In the genomic region with DNA sequence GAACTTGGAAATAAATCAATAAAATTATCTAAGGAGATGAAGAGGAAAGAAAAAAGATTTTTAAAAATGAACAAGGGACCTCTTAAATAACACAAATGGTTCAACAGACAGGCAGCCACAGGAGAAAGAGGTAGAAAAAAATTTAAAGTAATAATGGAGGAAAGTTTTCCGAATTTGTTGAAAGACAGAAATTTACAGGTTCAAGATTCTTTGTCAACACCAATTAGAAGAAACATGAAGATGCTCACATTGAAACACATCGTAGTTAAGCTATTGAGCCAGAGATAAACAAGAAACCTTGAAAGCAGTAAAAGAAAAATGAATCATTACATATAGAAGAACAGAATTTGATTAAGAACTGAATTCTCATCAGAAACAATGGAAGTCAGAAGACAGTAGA, we compare ENCODE assay signal across 22 cellular contexts.
DNase-seq lines count a peak whose midpoint lies in the region; ATAC-seq, FAIRE-seq and TF ChIP-seq lines count a peak whose summit lies in the region.
"Had no signal": no experiment of that assay in that cellular context is flagged by ENCODE, and none has a peak within 500 bp of the region (broad histone marks: within the 10 kb centered on the region; RNA-seq: fewer than 3 reads in every experiment).

No MANE protein-coding gene starts in this region.

- peak overlapping the region; percentile 14 for H3K27ac Mint-ChIP-seq in mesothelial cell of epicardium
- H3K27ac Mint-ChIP-seq: B cell; CD4-positive, alpha-beta T cell; CD8-positive, alpha-beta T cell had no signal

- no peak overlapping the region for H3K4me3 Mint-ChIP-seq in mesothelial cell of epicardium
- H3K4me3 Mint-ChIP-seq: B cell; CD4-positive, alpha-beta T cell; CD8-positive, alpha-beta T cell had no signal

- TF ChIP-seq CTCF in left ventricle myocardium inferior (IDR thresholded peaks at IDR 0.05; ENCODE audit: borderline replicate concordance) (no peak), mesothelial cell of epicardium (IDR thresholded peaks at IDR 0.05; ENCODE audit: unreplicated experiment) (no peak), pancreas (IDR thresholded peaks at IDR 0.05) (no peak), brain microvascular endothelial cell (IDR thresholded peaks at IDR 0.05; ENCODE audit: low read depth, low read length, missing control alignments) (no peak)

- WGBS in right cardiac atrium = 34% methylated on average over 2 of the region's 2 CpGs
- 38 to 59% methylated on average over 2 of the region's 2 CpGs for WGBS in pancreas, 2 donors

- in situ Hi-C loops in brain microvascular endothelial cell (cut with HindIII; ENCODE audit: low pct_ligation_motif_present, low sequenced_read_pairs) = no loop called here

- FAIRE-seq in pancreas (lab: Jason Lieb, UNC) = peak; percentile 65
- FAIRE-seq: A549, D721Med, G401.6, GM12891, GM19239 had no signal

- H3K36me3 ChIP-seq in left ventricle myocardium inferior (no peaks in the 10 kb centered on the region), pancreas (no peaks in the 10 kb centered on the region), brain microvascular endothelial cell (replicated peaks) (no peaks in the 10 kb centered on the region)
- H3K36me3 ChIP-seq: BLaER1 treated with 17β-estradiol and CSF1 and Interleukin-3, amounts not matched to agents 10 nM and 100 nM had no signal

- H3K36me3 Mint-ChIP-seq in mesothelial cell of epicardium = no peaks in the 10 kb centered on the region
- H3K36me3 Mint-ChIP-seq: CD8-positive, alpha-beta T cell had no signal

- DNase-seq in left ventricle myocardium inferior (no peak), right cardiac atrium (no peak), mesothelial cell of epicardium (ENCODE audit: low spot score in 2 of 2, unreplicated experiment in 2 of 2) (no peak), pancreas (no peak), brain microvascular endothelial cell (no peak)
- DNase-seq: AML-193; Caco-2; Calu3; CD4-positive, alpha-beta T cell; CD8-positive, alpha-beta T cell; DMS79 treated with DMSO at 0.1 percent for 48 hours; GF-D8 had no signal

- H3K27me3 ChIP-seq in left ventricle myocardium inferior (ENCODE audit: low read depth) (no peaks in the 10 kb centered on the region), right cardiac atrium (ENCODE audit: control insufficient read depth, insufficient read depth) (no peaks in the 10 kb centered on the region), pancreas (no peaks in the 10 kb centered on the region), brain microvascular endothelial cell (replicated peaks) (no peaks in the 10 kb centered on the region)
- H3K27me3 ChIP-seq: BLaER1 treated with 17β-estradiol and CSF1 and Interleukin-3, amounts not matched to agents 10 nM and 100 nM had no signal

- H3K27me3 Mint-ChIP-seq in mesothelial cell of epicardium (ENCODE audit: low read depth) = peaks cover 7% of the 10 kb centered on the region

- H3K4me1 ChIP-seq in left ventricle myocardium inferior (peaks cover 20% of the 10 kb centered on the region), right cardiac atrium (ENCODE audit: control insufficient read depth, insufficient read depth, low read length) (no peaks in the 10 kb centered on the region), pancreas (no peaks in the 10 kb centered on the region)
- H3K4me1 ChIP-seq: Caco-2 had no signal

- ATAC-seq in right cardiac atrium = no peak
- no peak for ATAC-seq in pancreas
- ATAC-seq in HG02759 (IDR thresholded peaks at IDR 0.05; ENCODE audit: unreplicated experiment) = no peak
- ATAC-seq: A549; CD8-positive, alpha-beta T cell had no signal

- H3K9me3 ChIP-seq in left ventricle myocardium inferior (replicated peaks) = no peaks in the 10 kb centered on the region
- no peaks in the 10 kb centered on the region for H3K9me3 ChIP-seq in right cardiac atrium (ENCODE audit: control insufficient read depth, low read length)
- H3K9me3 ChIP-seq in pancreas = no peaks in the 10 kb centered on the region
- H3K9me3 ChIP-seq: A549, Caco-2 had no signal

- peak overlapping the region; percentile 18 for H3K27ac ChIP-seq in left ventricle myocardium inferior (replicated peaks)
- H3K27ac ChIP-seq in right cardiac atrium (ENCODE audit: low read length) = no peak overlapping the region
- H3K27ac ChIP-seq in pancreas = no peak overlapping the region
- no peak overlapping the region for H3K27ac ChIP-seq in brain microvascular endothelial cell
- H3K27ac ChIP-seq: 22Rv1; A549; BLaER1 treated with 17β-estradiol and CSF1 and Interleukin-3, amounts not matched to agents 10 nM and 100 nM; C4-2B had no signal

- H3K9me3 Mint-ChIP-seq in mesothelial cell of epicardium = peaks cover 5% of the 10 kb centered on the region
- H3K9me3 Mint-ChIP-seq: CD4-positive, alpha-beta T cell had no signal

- H3K4me3 ChIP-seq in left ventricle myocardium inferior (no peak overlapping the region), right cardiac atrium (ENCODE audit: low read length) (no peak overlapping the region), pancreas (no peak overlapping the region), brain microvascular endothelial cell (ENCODE audit: low read depth, low read length) (no peak overlapping the region)
- H3K4me3 ChIP-seq: A549; BLaER1 treated with 17β-estradiol and CSF1 and Interleukin-3, amounts not matched to agents 10 nM and 100 nM had no signal

- H3K4me1 Mint-ChIP-seq in mesothelial cell of epicardium = peaks cover 8% of the 10 kb centered on the region
- H3K4me1 Mint-ChIP-seq: B cell had no signal

- intact Hi-C loops in left ventricle myocardium inferior (cut with micrococcal nuclease) (no loop called here), right cardiac atrium (cut with DNase I) (no loop called here), pancreas (cut with DNase I) (no loop called here)
